ENCODE assay signal across 8 cellular contexts in genomic region chr3:53161345-53161819, GRCh38. TPM values are rescaled to one million over a fixed set of nuclear protein-coding genes. Genes with fewer than 3 reads are reported as not detected.
DNase-seq lines count a peak whose midpoint lies in the region; ATAC-seq and TF ChIP-seq lines count a peak whose summit lies in the region.

No MANE protein-coding gene starts in this region.

- H3K36me3 ChIP-seq in left ventricle myocardium inferior (no peaks in the 10 kb centered on the region), skeletal muscle tissue (ENCODE audit: control insufficient read depth in 3 of 3, insufficient read depth in 3 of 3, low read length in 3 of 3) (no peaks in the 10 kb centered on the region)

- intact Hi-C loops in activated T-helper 2 cell treated with anti-CD3 and anti-CD28 coated beads, Interferon-gamma antibody, Interleukin-2, Interleukin-4, amounts not matched to agents 10 μg/mL and 5 μg/mL and 100 μg/mL, durations not matched to agents 14 hours and 24 hours and 36 hours (cut with micrococcal nuclease): loop anchor here (5.0 kb wide), 1 partner anchor 49 kb away; no protein-coding TSS in a partner anchor
- intact Hi-C loops in left ventricle myocardium inferior (cut with micrococcal nuclease): no loop called here
- intact Hi-C loops in posterior cingulate gyrus (cut with DNase I): loop anchor here (2.0 kb wide), 1 partner anchor 31 kb away; the partner anchor contains the start of gene RFT1

- H3K9ac ChIP-seq in skeletal muscle tissue (ENCODE audit: low read depth in 1 of 3, low read length in 3 of 3): peak overlapping the region; percentile 43 to 82 (median 79)

- DNase-seq in AG08395 (ENCODE audit: low spot score) (peak; percentile 29), left ventricle myocardium inferior (peak; percentile 52), NCI-H2107 treated with DMSO at 0.1 percent for 48 hours (lab: John Stamatoyannopoulos, UW; ENCODE audit: unreplicated experiment) (no peak), posterior cingulate gyrus (no peak)
- DNase-seq in activated T-helper 2 cell treated with anti-CD3 and anti-CD28 coated beads, Interferon-gamma antibody, Interleukin-2, Interleukin-4, amounts not matched to agents 10 μg/mL and 5 μg/mL and 100 μg/mL, durations not matched to agents 14 hours and 24 hours and 36 hours (ENCODE audit: low spot score): no peak

- TF ChIP-seq CTCF in left ventricle myocardium inferior (IDR thresholded peaks at IDR 0.05; ENCODE audit: borderline replicate concordance): no peak

- peaks cover 20% of the 10 kb centered on the region for H3K27me3 Mint-ChIP-seq in activated T-helper 2 cell treated with anti-CD3 and anti-CD28 coated beads, Interferon-gamma antibody, Interleukin-2, Interleukin-4, amounts not matched to agents 10 μg/mL and 5 μg/mL and 100 μg/mL, durations not matched to agents 14 hours and 24 hours and 36 hours (ENCODE audit: low read depth)

- no peaks in the 10 kb centered on the region for H3K9me3 Mint-ChIP-seq in activated T-helper 2 cell treated with anti-CD3 and anti-CD28 coated beads, Interferon-gamma antibody, Interleukin-2, Interleukin-4, amounts not matched to agents 10 μg/mL and 5 μg/mL and 100 μg/mL, durations not matched to agents 14 hours and 24 hours and 36 hours

- H3K4me3 ChIP-seq in left ventricle myocardium inferior (peak overlapping the region; percentile 82), skeletal muscle tissue (ENCODE audit: low read length in 3 of 3) (peak overlapping the region; percentile 76 to 78 (median 76))

- no peaks in the 10 kb centered on the region for H3K36me3 Mint-ChIP-seq in activated T-helper 2 cell treated with anti-CD3 and anti-CD28 coated beads, Interferon-gamma antibody, Interleukin-2, Interleukin-4, amounts not matched to agents 10 μg/mL and 5 μg/mL and 100 μg/mL, durations not matched to agents 14 hours and 24 hours and 36 hours (ENCODE audit: low read depth)

- ATAC-seq in GM19025 (IDR thresholded peaks at IDR 0.05; ENCODE audit: low read depth, unreplicated experiment): peak; percentile 14
- peak; percentile 8 for ATAC-seq in HG03439 (IDR thresholded peaks at IDR 0.05; ENCODE audit: unreplicated experiment)

- H3K27ac ChIP-seq in left ventricle myocardium inferior (replicated peaks) (peak overlapping the region; percentile 86), skeletal muscle tissue (ENCODE audit: low read depth, low read length) (peak overlapping the region; percentile 44)

- peaks cover 27% of the 10 kb centered on the region for H3K4me1 Mint-ChIP-seq in activated T-helper 2 cell treated with anti-CD3 and anti-CD28 coated beads, Interferon-gamma antibody, Interleukin-2, Interleukin-4, amounts not matched to agents 10 μg/mL and 5 μg/mL and 100 μg/mL, durations not matched to agents 14 hours and 24 hours and 36 hours (ENCODE audit: low read depth)

- peak overlapping the region; percentile 88 for H3K4me3 Mint-ChIP-seq in activated T-helper 2 cell treated with anti-CD3 and anti-CD28 coated beads, Interferon-gamma antibody, Interleukin-2, Interleukin-4, amounts not matched to agents 10 μg/mL and 5 μg/mL and 100 μg/mL, durations not matched to agents 14 hours and 24 hours and 36 hours (ENCODE audit: low read depth)

- peak overlapping the region; percentile 81 for H3K27ac Mint-ChIP-seq in activated T-helper 2 cell treated with anti-CD3 and anti-CD28 coated beads, Interferon-gamma antibody, Interleukin-2, Interleukin-4, amounts not matched to agents 10 μg/mL and 5 μg/mL and 100 μg/mL, durations not matched to agents 14 hours and 24 hours and 36 hours

- H3K9me3 ChIP-seq in left ventricle myocardium inferior (replicated peaks) (no peaks in the 10 kb centered on the region), skeletal muscle tissue (ENCODE audit: control insufficient read depth in 3 of 3, low read length in 3 of 3) (no peaks in the 10 kb centered on the region)

- peaks cover 6% of the 10 kb centered on the region for H3K27me3 ChIP-seq in left ventricle myocardium inferior (ENCODE audit: low read depth)
- no peaks in the 10 kb centered on the region for H3K27me3 ChIP-seq in skeletal muscle tissue (ENCODE audit: control insufficient read depth in 3 of 3, insufficient read depth in 3 of 3, low read length in 3 of 3)

- H3K4me1 ChIP-seq in left ventricle myocardium inferior (peaks cover 53% of the 10 kb centered on the region), skeletal muscle tissue (ENCODE audit: control insufficient read depth in 3 of 3, insufficient read depth in 3 of 3, low read length in 3 of 3) (peaks cover 22 to 48% (median 34%) of the 10 kb centered on the region in 3 donors)

RNA-seq across cellular contexts. Expression of gene PRKCD, which starts 0.4 kb away (rescaled TPM):
- 30.6 and 31.7 TPM in 2 replicates for total RNA-seq in activated T-helper 2 cell treated with anti-CD3 and anti-CD28 coated beads, Interferon-gamma antibody, Interleukin-2, Interleukin-4, amounts not matched to agents 10 μg/mL and 5 μg/mL and 100 μg/mL, durations not matched to agents 14 hours and 24 hours and 36 hours
- 13.6 TPM for total RNA-seq in left ventricle myocardium inferior
- 3.7 TPM for total RNA-seq in skeletal muscle tissue

RNA-seq across cellular contexts. Expression of gene RFT1, which starts 31.1 kb away (rescaled TPM):
- total RNA-seq in activated T-helper 2 cell treated with anti-CD3 and anti-CD28 coated beads, Interferon-gamma antibody, Interleukin-2, Interleukin-4, amounts not matched to agents 10 μg/mL and 5 μg/mL and 100 μg/mL, durations not matched to agents 14 hours and 24 hours and 36 hours: 36.4 and 38.8 TPM in 2 replicates
- total RNA-seq in left ventricle myocardium inferior: 9.4 TPM
- total RNA-seq in skeletal muscle tissue: 8.4 TPM

Comparison
In these comparisons a context has a peak if more than half of its experiments do, and no peak if none do; other contexts are left out.
1. DNase-seq: peak in AG08395 (single experiment) and left ventricle myocardium inferior (single experiment); none in activated T-helper 2 cell treated with anti-CD3 and anti-CD28 coated beads, Interferon-gamma antibody, Interleukin-2, Interleukin-4, amounts not matched to agents 10 μg/mL and 5 μg/mL and 100 μg/mL, durations not matched to agents 14 hours and 24 hours and 36 hours (single experiment), NCI-H2107 treated with DMSO at 0.1 percent for 48 hours (single experiment) and posterior cingulate gyrus (0 of 10).